Comparison of ENCODE assay signal across 8 cellular contexts in the genomic region with DNA sequence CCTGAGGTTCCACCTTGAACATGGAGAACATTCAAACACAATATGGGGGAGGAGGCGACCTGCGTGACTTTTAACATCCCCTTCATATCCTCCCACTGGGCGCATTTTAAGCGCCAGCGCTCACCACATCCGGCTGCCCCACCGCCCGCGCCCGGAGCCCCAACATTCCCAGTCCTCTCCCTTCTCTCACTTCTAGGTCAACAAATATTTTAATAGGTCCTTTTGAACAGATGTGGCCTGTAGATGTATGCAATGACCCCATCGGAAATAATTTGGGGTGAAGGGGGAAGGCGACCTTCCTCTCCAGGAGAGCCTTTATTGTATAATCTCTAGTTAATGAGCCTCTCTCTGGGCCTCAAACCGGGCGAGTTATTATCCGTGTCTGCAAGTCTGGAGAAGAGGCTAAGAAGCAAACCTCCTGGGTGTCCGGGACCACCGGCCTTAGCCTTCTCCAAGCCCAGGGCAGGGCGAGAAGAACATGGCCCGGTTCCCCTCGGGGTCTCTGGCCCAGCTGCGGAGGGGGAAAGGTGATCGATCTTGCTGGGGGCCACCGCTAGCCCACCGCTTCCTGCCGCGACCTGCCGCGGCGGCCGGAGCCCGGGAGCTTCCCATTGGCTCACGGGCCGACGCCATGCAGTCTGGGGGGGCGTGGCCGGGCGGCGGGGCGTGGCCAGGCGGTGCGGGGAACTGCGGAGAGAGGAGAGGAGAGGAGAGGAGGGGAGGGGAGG.
DNase-seq lines count a peak whose midpoint lies in the region; ATAC-seq and TF ChIP-seq lines count a peak whose summit lies in the region.

No MANE protein-coding gene starts in this region.

- no peaks in the 10 kb centered on the region for H3K9me3 ChIP-seq in uterus

- peak overlapping the region; percentile 50 for H3K4me3 ChIP-seq in GM12865 (ENCODE audit: low read depth, low read length)
- H3K4me3 ChIP-seq in uterus: peak overlapping the region; percentile 38 to 53

- intact Hi-C loops in left ventricle myocardium superior (cut with micrococcal nuclease) (no loop called here), uterus (cut with DNase I; ENCODE audit: low total_unique reads) (no loop called here)

- ATAC-seq in HG03159 (IDR thresholded peaks at IDR 0.05; ENCODE audit: unreplicated experiment) (peak; percentile 66), SK-N-SH treated with all-trans-retinoic acid at 6 μM for 48 hours (peak; percentile 89), left ventricle myocardium superior (peak; percentile 99)

- H3K27me3 ChIP-seq in uterus: no peaks in the 10 kb centered on the region

- H3K36me3 ChIP-seq in uterus: no peaks in the 10 kb centered on the region

- TF ChIP-seq POLR2A in uterus (IDR thresholded peaks at IDR 0.05): no peak

- peak; percentile 82 for DNase-seq in GM12865 (ENCODE audit: low read depth)
- DNase-seq in amygdala (lab: John Stamatoyannopoulos, UW): peak in 29 of 56 donors; percentile 3 to 56 (median 24)
- DNase-seq in left ventricle myocardium superior: peak; percentile 88
- peak; percentile 19 for DNase-seq in pulmonary artery endothelial cell (ENCODE audit: low read depth, low spot score)
- DNase-seq in uterus: peak; percentile 70 to 73
- no peak for DNase-seq in NAMALWA (ENCODE audit: low spot score)

- TF ChIP-seq CTCF in GM12865 (IDR thresholded peaks at IDR 0.05; ENCODE audit: insufficient read depth, low read depth, low read length, missing control alignments): no peak
- TF ChIP-seq CTCF in uterus (IDR thresholded peaks at IDR 0.05): no peak

- H3K27ac ChIP-seq in uterus: no peak overlapping the region

- no peaks in the 10 kb centered on the region for H3K4me1 ChIP-seq in uterus

TF ChIP-seq in SK-N-SH treated with all-trans-retinoic acid at 6 μM for 48 hours, 23 proteins besides CTCF, POLR2A, EP300 and RAD21:
- TF ChIP-seq SNAI2 (CRISPR knock-in tag; IDR thresholded peaks at IDR 0.05): no peak
- no peak for TF ChIP-seq RARB (CRISPR knock-in tag; IDR thresholded peaks at IDR 0.05)
- TF ChIP-seq ZNF70 (CRISPR knock-in tag; IDR thresholded peaks at IDR 0.05): no peak
- TF ChIP-seq ISL1 (CRISPR knock-in tag; IDR thresholded peaks at IDR 0.05): no peak
- TF ChIP-seq, protein P1, sequence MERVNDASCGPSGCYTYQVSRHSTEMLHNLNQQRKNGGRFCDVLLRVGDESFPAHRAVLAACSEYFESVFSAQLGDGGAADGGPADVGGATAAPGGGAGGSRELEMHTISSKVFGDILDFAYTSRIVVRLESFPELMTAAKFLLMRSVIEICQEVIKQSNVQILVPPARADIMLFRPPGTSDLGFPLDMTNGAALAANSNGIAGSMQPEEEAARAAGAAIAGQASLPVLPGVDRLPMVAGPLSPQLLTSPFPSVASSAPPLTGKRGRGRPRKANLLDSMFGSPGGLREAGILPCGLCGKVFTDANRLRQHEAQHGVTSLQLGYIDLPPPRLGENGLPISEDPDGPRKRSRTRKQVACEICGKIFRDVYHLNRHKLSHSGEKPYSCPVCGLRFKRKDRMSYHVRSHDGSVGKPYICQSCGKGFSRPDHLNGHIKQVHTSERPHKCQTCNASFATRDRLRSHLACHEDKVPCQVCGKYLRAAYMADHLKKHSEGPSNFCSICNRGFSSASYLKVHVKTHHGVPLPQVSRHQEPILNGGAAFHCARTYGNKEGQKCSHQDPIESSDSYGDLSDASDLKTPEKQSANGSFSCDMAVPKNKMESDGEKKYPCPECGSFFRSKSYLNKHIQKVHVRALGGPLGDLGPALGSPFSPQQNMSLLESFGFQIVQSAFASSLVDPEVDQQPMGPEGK (CRISPR knock-in tag; IDR thresholded peaks at IDR 0.05; ENCODE audit: borderline replicate concordance): no peak
- TF ChIP-seq ZNF565 (CRISPR knock-in tag; conservative IDR thresholded peaks at IDR 0.05; ENCODE audit: low read depth): no peak
